Comparison of ENCODE assay signal across 9 cellular contexts in genomic region chr16:5502467-5502869, GRCh38.
A peak's percentile ranks its signal among the peaks of the same experiment; 100 is the strongest.
DNase-seq lines count a peak whose midpoint lies in the region; ATAC-seq and TF ChIP-seq lines count a peak whose summit lies in the region.
"Had no signal": no experiment of that assay in that cellular context is flagged by ENCODE, and none has a peak within 500 bp of the region (broad histone marks: within the 10 kb centered on the region; RNA-seq: fewer than 3 reads in every experiment).

No MANE protein-coding gene starts in this region.

- H3K9ac ChIP-seq in Karpas-422 (ENCODE audit: low read length): no peak overlapping the region

- no peaks in the 10 kb centered on the region; the same call in 1 of the 2 replicates for H3K9me3 ChIP-seq in Karpas-422 (ENCODE audit: low read length)

- H3K4me3 Mint-ChIP-seq in mesothelial cell of epicardium: no peak overlapping the region
- H3K4me3 Mint-ChIP-seq in natural killer cell treated with Interleukin-12 subunit alpha and Interleukin-12 subunit beta and Interleukin-15 and Interleukin-18, amount 100 ng/mL, for 72 hours: no peak overlapping the region
- H3K4me3 Mint-ChIP-seq: activated T-cell treated with anti-CD3 and anti-CD28 coated beads, Interleukin-2, amount 50 U/mL, for 72 hours had no signal

- H3K9me3 Mint-ChIP-seq in mesothelial cell of epicardium: no peaks in the 10 kb centered on the region
- no peaks in the 10 kb centered on the region for H3K9me3 Mint-ChIP-seq in natural killer cell treated with Interleukin-12 subunit alpha and Interleukin-12 subunit beta and Interleukin-15 and Interleukin-18, amount 100 ng/mL, for 72 hours

- no peaks in the 10 kb centered on the region for H3K36me3 ChIP-seq in Karpas-422 (ENCODE audit: insufficient read depth, low read length)

- no peak overlapping the region for H3K27ac ChIP-seq in Karpas-422 (ENCODE audit: low read length)

- no peak overlapping the region for H3K4me2 ChIP-seq in Karpas-422 (ENCODE audit: low read depth, low read length, poor library complexity, severe bottlenecking)

- DNase-seq in ELF-1 (ENCODE audit: low read depth, low spot score) (peak; percentile 78), Karpas-422 (peak; percentile 83), anterior cingulate cortex (lab: John Stamatoyannopoulos, UW) (peak in 34 of 58 donors; percentile 1 to 57 (median 8)), mesothelial cell of epicardium (ENCODE audit: low spot score in 2 of 2, unreplicated experiment in 2 of 2) (peak in 1 of 2 experiments; percentile 48), KG1 (lab: John Stamatoyannopoulos, UW) (no peak), NOMO-1 treated with dmso at 0.1 percent for 144 hours (lab: John Stamatoyannopoulos, UW; ENCODE audit: unreplicated experiment) (no peak), GM03348 (ENCODE audit: low spot score) (no peak)
- DNase-seq in natural killer cell treated with Interleukin-12 subunit alpha and Interleukin-12 subunit beta and Interleukin-15 and Interleukin-18, amount 100 ng/mL, for 72 hours (ENCODE audit: low spot score): no peak

- H3K27ac Mint-ChIP-seq in mesothelial cell of epicardium: no peak overlapping the region
- no peak overlapping the region for H3K27ac Mint-ChIP-seq in natural killer cell treated with Interleukin-12 subunit alpha and Interleukin-12 subunit beta and Interleukin-15 and Interleukin-18, amount 100 ng/mL, for 72 hours
- H3K27ac Mint-ChIP-seq: activated T-cell treated with anti-CD3 and anti-CD28 coated beads, Interleukin-2, amount 50 U/mL, for 72 hours had no signal

- no peaks in the 10 kb centered on the region for H3K4me1 Mint-ChIP-seq in mesothelial cell of epicardium
- H3K4me1 Mint-ChIP-seq in natural killer cell treated with Interleukin-12 subunit alpha and Interleukin-12 subunit beta and Interleukin-15 and Interleukin-18, amount 100 ng/mL, for 72 hours (ENCODE audit: low read depth in 2 of 2): no peaks in the 10 kb centered on the region

- peaks cover 45% of the 10 kb centered on the region for H3K27me3 Mint-ChIP-seq in mesothelial cell of epicardium (ENCODE audit: low read depth)
- peaks cover 15 to 16% of the 10 kb centered on the region in 2 donors for H3K27me3 Mint-ChIP-seq in natural killer cell treated with Interleukin-12 subunit alpha and Interleukin-12 subunit beta and Interleukin-15 and Interleukin-18, amount 100 ng/mL, for 72 hours

- no peaks in the 10 kb centered on the region for H3K36me3 Mint-ChIP-seq in mesothelial cell of epicardium
- no peaks in the 10 kb centered on the region for H3K36me3 Mint-ChIP-seq in natural killer cell treated with Interleukin-12 subunit alpha and Interleukin-12 subunit beta and Interleukin-15 and Interleukin-18, amount 100 ng/mL, for 72 hours

- H3K9me2 ChIP-seq in Karpas-422 (replicated peaks; ENCODE audit: insufficient read depth, low read length): no peaks in the 10 kb centered on the region

- no peak for ATAC-seq in natural killer cell treated with Interleukin-12 subunit alpha and Interleukin-12 subunit beta and Interleukin-15 and Interleukin-18, amount 100 ng/mL, for 72 hours
- ATAC-seq: activated T-cell treated with anti-CD3 and anti-CD28 coated beads, Interleukin-2, amount 50 U/mL, for 72 hours had no signal

- no peak overlapping the region for H2AFZ ChIP-seq in Karpas-422 (ENCODE audit: low read length)

- no peak overlapping the region for H3K4me3 ChIP-seq in Karpas-422 (ENCODE audit: low read length)

- peaks cover 16% of the 10 kb centered on the region for H3K4me1 ChIP-seq in Karpas-422 (ENCODE audit: low read length)

- no peaks in the 10 kb centered on the region for H3K27me3 ChIP-seq in Karpas-422 (ENCODE audit: low read length)

- H4K20me1 ChIP-seq in Karpas-422 (ENCODE audit: insufficient read depth, low read depth, low read length): no peaks in the 10 kb centered on the region

- TF ChIP-seq CTCF in mesothelial cell of epicardium (IDR thresholded peaks at IDR 0.05; ENCODE audit: unreplicated experiment): peak; percentile 22

- H3K79me2 ChIP-seq in Karpas-422 (ENCODE audit: low read length): no peaks in the 10 kb centered on the region

Comparison
In these comparisons a context has a peak if more than half of its experiments do, and no peak if none do; other contexts are left out.
1. DNase-seq: peak in ELF-1 (single experiment), Karpas-422 (single experiment) and anterior cingulate cortex (34 of 58); none in KG1 (single experiment), natural killer cell treated with Interleukin-12 subunit alpha and Interleukin-12 subunit beta and Interleukin-15 and Interleukin-18, amount 100 ng/mL, for 72 hours (single experiment), NOMO-1 treated with dmso at 0.1 percent for 144 hours (single experiment) and GM03348 (single experiment).